In the genomic region with DNA sequence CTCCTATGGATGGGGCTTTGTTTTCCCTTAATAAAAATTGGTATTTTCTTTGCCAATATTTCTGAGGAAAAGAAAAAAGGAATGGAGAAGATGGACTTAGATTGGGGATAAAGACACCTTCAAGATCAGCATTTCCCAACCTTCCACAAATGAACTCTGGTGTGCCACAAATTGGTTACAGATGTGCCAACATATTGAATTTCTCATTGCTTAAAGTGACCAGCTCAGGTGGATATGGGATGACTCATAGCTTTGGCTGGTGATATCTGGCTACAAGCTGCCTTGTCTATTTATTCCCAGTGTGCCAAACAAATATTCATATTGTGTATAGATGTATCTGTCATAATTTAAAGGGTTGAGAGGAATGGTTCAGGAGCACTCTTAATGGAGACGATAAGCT, we compare ENCODE assay signal across 33 cellular contexts. TPM values are rescaled to one million over a fixed set of nuclear protein-coding genes. Genes with fewer than 3 reads are reported as not detected.
DNase-seq lines count a peak whose midpoint lies in the region; FAIRE-seq and TF ChIP-seq lines count a peak whose summit lies in the region.
"Had no signal": no experiment of that assay in that cellular context is flagged by ENCODE, and none has a peak within 500 bp of the region (broad histone marks: within the 10 kb centered on the region; RNA-seq: fewer than 3 reads in every experiment).

No MANE protein-coding gene starts in this region.

- dilution Hi-C loops in keratinocyte (cut with MboI; ENCODE audit: extremely low pct_ligation_motif_present, low sequenced_read_pairs) = no loop called here

- H3K4me3 ChIP-seq in keratinocyte (ENCODE audit: control insufficient read depth in 2 of 3, extremely low read depth in 1 of 3, insufficient read depth in 2 of 3, low read depth in 1 of 3, low read length in 3 of 3) = no peak overlapping the region
- H3K4me3 ChIP-seq: adrenal gland, body of pancreas, HAP-1, left ventricle myocardium inferior, neural progenitor cell, pancreas, skin epidermis, testis had no signal

- H3K36me3 Mint-ChIP-seq in HFFc6 (ENCODE audit: low read depth) = peaks cover 6% of the 10 kb centered on the region; the same call in 1 of the 2 replicates
- H3K36me3 Mint-ChIP-seq: CD14-positive monocyte; neural progenitor cell; stimulated activated memory B cell treated with anti-CD40 and anti-IgM and Interleukin-4, amounts not matched to agents 10 μg/mL and 1 μg/mL and 100 μg/mL, for 72 hours had no signal

- H3K4me1 ChIP-seq in keratinocyte (ENCODE audit: control insufficient read depth, extremely low read depth, insufficient read depth, low read length) = no peaks in the 10 kb centered on the region
- H3K4me1 ChIP-seq: adrenal gland, body of pancreas, HAP-1, left ventricle myocardium inferior, neural progenitor cell, pancreas, testis had no signal

- H4K20me1 ChIP-seq in keratinocyte (ENCODE audit: control insufficient read depth, extremely low read depth, insufficient read depth, low read length) = no peaks in the 10 kb centered on the region

- no peak overlapping the region for H3K4me3 Mint-ChIP-seq in HFFc6
- H3K4me3 Mint-ChIP-seq: activated CD4-positive, alpha-beta T cell treated with anti-CD3 and anti-CD28 coated beads for 36 hours; CD14-positive monocyte; neural progenitor cell; stimulated activated memory B cell treated with anti-CD40 and anti-IgM and Interleukin-4, amounts not matched to agents 10 μg/mL and 1 μg/mL and 100 μg/mL, for 72 hours had no signal

- no peaks in the 10 kb centered on the region for H3K36me3 ChIP-seq in keratinocyte (ENCODE audit: control insufficient read depth in 2 of 2, extremely low read depth in 1 of 2, insufficient read depth in 2 of 2, low read length in 2 of 2)
- H3K36me3 ChIP-seq: adrenal gland, HAP-1, left ventricle myocardium inferior, neural progenitor cell, pancreas had no signal

- peaks cover 7% of the 10 kb centered on the region for H3K4me1 Mint-ChIP-seq in HFFc6 (ENCODE audit: low read depth)
- H3K4me1 Mint-ChIP-seq: CD14-positive monocyte; neural progenitor cell; stimulated activated memory B cell treated with anti-CD40 and anti-IgM and Interleukin-4, amounts not matched to agents 10 μg/mL and 1 μg/mL and 100 μg/mL, for 72 hours had no signal

- peak; percentile 51 for FAIRE-seq in keratinocyte (lab: Jason Lieb, UNC)
- FAIRE-seq: endothelial cell of umbilical vein, GM12892, pancreas had no signal

- peak; percentile 40 for DNase-seq in DMS53 (lab: John Stamatoyannopoulos, UW)
- no peak for DNase-seq in DMS53 treated with DMSO at 0.1 percent for 48 hours (lab: John Stamatoyannopoulos, UW; ENCODE audit: unreplicated experiment)
- DNase-seq in EL = peak; percentile 13
- DNase-seq in keratinocyte (ENCODE audit: low read depth, low spot score) = no peak
- DNase-seq in HFFc6 = no peak
- no peak for DNase-seq in DMS114 treated with DMSO at 0.1 percent for 48 hours (lab: John Stamatoyannopoulos, UW; ENCODE audit: unreplicated experiment)
- DNase-seq in AG08396 (ENCODE audit: low spot score) = no peak
- DNase-seq: activated CD4-positive, alpha-beta T cell treated with anti-CD3 and anti-CD28 coated beads for 36 hours; activated gamma-delta T cell treated with Interleukin-2 at 50 U/mL for 16 hours; activated T-cell treated with anti-CD3 and anti-CD28 coated beads for 4 hours; adrenal gland; body of pancreas; left ventricle myocardium inferior; mesendoderm; MV-4-11; NCI-H1436; NCI-H2081; NCI-H2227 treated with DMSO at 0.1 percent for 48 hours; NCI-H526 treated with DMSO at 0.1 percent for 48 hours; pancreas; retina; SHP77 treated with DMSO at 0.1 percent for 48 hours; testis had no signal

- H3K27ac ChIP-seq in angular gyrus (ENCODE audit: low read depth, low read length) (peak overlapping the region; percentile 86), keratinocyte (ENCODE audit: control insufficient read depth, insufficient read depth, low read length) (no peak overlapping the region)
- H3K27ac ChIP-seq: 22Rv1, adrenal gland, body of pancreas, left ventricle myocardium inferior, neural progenitor cell, pancreas, skin epidermis, testis had no signal

- H3K9me1 ChIP-seq in keratinocyte (ENCODE audit: control insufficient read depth, extremely low read depth, insufficient read depth, low read length) = no peaks in the 10 kb centered on the region

- H2AFZ ChIP-seq in keratinocyte (ENCODE audit: control insufficient read depth, low read length) = no peak overlapping the region
- H2AFZ ChIP-seq: neural progenitor cell had no signal

- H3K9me3 ChIP-seq in keratinocyte (ENCODE audit: control insufficient read depth, low read depth, low read length) = no peaks in the 10 kb centered on the region
- H3K9me3 ChIP-seq: adrenal gland, body of pancreas, HAP-1, pancreas, testis had no signal

- H3K27ac Mint-ChIP-seq in HFFc6 = no peak overlapping the region
- H3K27ac Mint-ChIP-seq: activated CD4-positive, alpha-beta T cell treated with anti-CD3 and anti-CD28 coated beads for 36 hours; CD14-positive monocyte; neural progenitor cell; stimulated activated memory B cell treated with anti-CD40 and anti-IgM and Interleukin-4, amounts not matched to agents 10 μg/mL and 1 μg/mL and 100 μg/mL, for 72 hours had no signal

- H3K79me2 ChIP-seq in keratinocyte (ENCODE audit: control insufficient read depth, insufficient read depth, low read length) = no peaks in the 10 kb centered on the region

- H3K4me2 ChIP-seq in keratinocyte (ENCODE audit: control insufficient read depth, extremely low read depth, insufficient read depth, low read depth, low read length) = no peak overlapping the region
- H3K4me2 ChIP-seq: neural progenitor cell had no signal

- H3K27me3 Mint-ChIP-seq in HFFc6 (ENCODE audit: insufficient read depth) = no peaks in the 10 kb centered on the region
- H3K27me3 Mint-ChIP-seq: activated CD4-positive, alpha-beta T cell treated with anti-CD3 and anti-CD28 coated beads for 36 hours; stimulated activated memory B cell treated with anti-CD40 and anti-IgM and Interleukin-4, amounts not matched to agents 10 μg/mL and 1 μg/mL and 100 μg/mL, for 72 hours had no signal

- H3K9me3 Mint-ChIP-seq in HFFc6 = no peaks in the 10 kb centered on the region; the same call in 1 of the 2 replicates

- H3K27me3 ChIP-seq in keratinocyte (ENCODE audit: control insufficient read depth, extremely low read depth, insufficient read depth, low read length) = peaks cover 3% of the 10 kb centered on the region
- H3K27me3 ChIP-seq: adrenal gland, body of pancreas, pancreas, testis had no signal

- TF ChIP-seq CTCF in keratinocyte (optimal IDR thresholded peaks at IDR 0.05 in 1 of 3, IDR thresholded peaks at IDR 0.05 in 1 of 3, conservative IDR thresholded peaks at IDR 0.05 in 1 of 3; ENCODE audit: extremely low read depth in 1 of 3, insufficient read depth in 2 of 3, low read length in 3 of 3) (no peak), HFFc6 (IDR thresholded peaks at IDR 0.05) (no peak)

- no peak overlapping the region for H3K9ac ChIP-seq in keratinocyte (ENCODE audit: control insufficient read depth, extremely low read depth, insufficient read depth, low read length)
- H3K9ac ChIP-seq: neural progenitor cell had no signal

RNA-seq across cellular contexts. Expression of gene THEMIS, which starts 32.5 kb away (rescaled TPM):
- not detected in 3 replicates for polyA plus RNA-seq in keratinocyte
- not detected for polyA plus RNA-seq in keratinocyte (2011; ENCODE audit: low read depth)
- not detected in 2 replicates for polyA plus RNA-seq in keratinocyte (2011; cell fraction: cytosol; rRNA removed)
- polyA plus RNA-seq in keratinocyte (2011; cell fraction: nucleus; rRNA removed) = not detected in 2 replicates
- polyA plus RNA-seq in keratinocyte (2012; ENCODE audit: low replicate concordance) = not detected in 2 replicates
- not detected in 3 replicates for polyA minus RNA-seq in keratinocyte
- polyA minus RNA-seq in keratinocyte (2011; cell fraction: cytosol; rRNA and poly(A)+ RNA removed) = not detected
- 0.23 TPM in 1 of 2 replicates, not detected in the other for polyA minus RNA-seq in keratinocyte (2011; cell fraction: nucleus; rRNA and poly(A)+ RNA removed)
- under 1 TPM; 0.12 to 0.28 (median 0.25) TPM for total RNA-seq in HFFc6 (2021; fragmentation: NEBNext Ultra II Directional; extraction: Animal tissue kit (Norgen Biotek cat#: 25700))
- total RNA-seq: endothelial cell of umbilical vein, LHCN-M2 had no signal
- polyA plus RNA-seq: endothelial cell of umbilical vein had no signal

Comparison
In these comparisons a context has a peak if more than half of its experiments do, and no peak if none do; other contexts are left out.
1. DNase-seq: peak in DMS53 (single experiment) and EL (single experiment); none in DMS53 treated with DMSO at 0.1 percent for 48 hours (single experiment), keratinocyte (single experiment), HFFc6 (single experiment), DMS114 treated with DMSO at 0.1 percent for 48 hours (single experiment) and AG08396 (single experiment).